12 cellular contexts compared by ENCODE assay signal in genomic region chr16:48181746-48182520, GRCh38. TPM values are rescaled to one million over a fixed set of nuclear protein-coding genes. Genes with fewer than 3 reads are reported as not detected.
"Had no signal": no experiment of that assay in that cellular context is flagged by ENCODE, and none has a peak within 500 bp of the region (broad histone marks: within the 10 kb centered on the region; RNA-seq: fewer than 3 reads in every experiment).

No MANE protein-coding gene starts in this region.

RNA-seq across cellular contexts. Expression of gene ABCC12, which starts 26.1 kb away (rescaled TPM):
- total RNA-seq: esophagus muscularis mucosa; fibroblast of villous mesenchyme; glomerular endothelial cell; kidney; lung; naive thymus-derived CD8-positive, alpha-beta T cell; osteocyte; right atrium auricular region; sciatic nerve; spleen; urinary bladder had no signal
- polyA plus RNA-seq: liver; lung; naive thymus-derived CD8-positive, alpha-beta T cell; spleen; urinary bladder had no signal
